1 cellular context compared by ENCODE assay signal in the genomic region with DNA sequence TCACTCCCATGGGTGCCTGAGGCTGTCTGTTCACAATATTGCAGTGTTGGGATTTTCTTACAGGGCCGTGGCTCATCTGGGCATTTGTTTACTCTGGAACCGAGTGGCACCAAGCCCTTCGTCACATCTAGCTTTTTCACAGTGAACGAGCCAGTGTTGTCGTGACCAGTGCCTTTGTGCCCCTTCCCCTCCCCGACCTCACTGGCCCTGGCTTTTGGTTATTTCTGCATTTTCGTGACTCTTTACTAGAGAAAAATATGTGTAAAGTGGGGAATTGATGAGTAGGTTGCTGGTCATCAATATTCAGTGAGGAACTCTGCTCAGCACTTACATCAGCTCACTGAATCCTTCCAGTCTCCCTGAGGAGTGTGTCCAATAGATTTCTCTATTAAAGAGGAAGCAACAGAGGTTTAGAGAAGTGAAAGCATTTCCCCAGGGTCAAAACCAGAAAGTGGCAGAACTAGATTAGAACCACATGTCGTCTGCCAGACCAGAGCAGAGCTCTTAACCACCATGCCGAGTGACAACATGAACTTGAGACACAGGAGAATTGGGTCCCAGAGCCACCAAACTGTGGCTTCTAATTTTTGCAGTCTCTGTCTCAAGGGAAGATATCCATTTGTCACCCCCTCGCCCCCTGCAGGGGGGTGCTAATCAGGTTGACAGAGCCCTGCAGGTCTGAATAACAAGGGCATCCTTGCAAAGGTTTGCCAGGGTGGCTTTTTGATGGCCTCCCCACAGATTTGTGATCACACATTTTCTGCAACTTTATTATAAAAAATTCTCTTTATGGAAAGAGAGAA.
TF ChIP-seq lines count a peak whose summit lies in the region.

No MANE protein-coding gene starts in this region.

TF ChIP-seq in GM12878, 131 proteins besides CTCF, POLR2A, EP300 and RAD21 (continued from another document):
- TF ChIP-seq HDGF (IDR thresholded peaks at IDR 0.05), result no peak
- TF ChIP-seq WRNIP1 (IDR thresholded peaks at IDR 0.05; ENCODE audit: borderline replicate concordance, low read depth, low read length), result no peak
- TF ChIP-seq, protein P1, sequence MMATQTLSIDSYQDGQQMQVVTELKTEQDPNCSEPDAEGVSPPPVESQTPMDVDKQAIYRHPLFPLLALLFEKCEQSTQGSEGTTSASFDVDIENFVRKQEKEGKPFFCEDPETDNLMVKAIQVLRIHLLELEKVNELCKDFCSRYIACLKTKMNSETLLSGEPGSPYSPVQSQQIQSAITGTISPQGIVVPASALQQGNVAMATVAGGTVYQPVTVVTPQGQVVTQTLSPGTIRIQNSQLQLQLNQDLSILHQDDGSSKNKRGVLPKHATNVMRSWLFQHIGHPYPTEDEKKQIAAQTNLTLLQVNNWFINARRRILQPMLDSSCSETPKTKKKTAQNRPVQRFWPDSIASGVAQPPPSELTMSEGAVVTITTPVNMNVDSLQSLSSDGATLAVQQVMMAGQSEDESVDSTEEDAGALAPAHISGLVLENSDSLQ (IDR thresholded peaks at IDR 0.05), result 0 out of 2 replicates have a peak, but pooled peaks have one; percentile 7
- no peak for TF ChIP-seq NR2F1 (conservative IDR thresholded peaks at IDR 0.05)
- no peak for TF ChIP-seq IRF4 (IDR thresholded peaks at IDR 0.05; ENCODE audit: low read depth, low read length)
- no peak for TF ChIP-seq CREM (IDR thresholded peaks at IDR 0.05; ENCODE audit: low read depth)
- TF ChIP-seq HCFC1 (IDR thresholded peaks at IDR 0.05; ENCODE audit: low read length), result no peak
